ENCODE assay signal across 17 cellular contexts in the genomic region with DNA sequence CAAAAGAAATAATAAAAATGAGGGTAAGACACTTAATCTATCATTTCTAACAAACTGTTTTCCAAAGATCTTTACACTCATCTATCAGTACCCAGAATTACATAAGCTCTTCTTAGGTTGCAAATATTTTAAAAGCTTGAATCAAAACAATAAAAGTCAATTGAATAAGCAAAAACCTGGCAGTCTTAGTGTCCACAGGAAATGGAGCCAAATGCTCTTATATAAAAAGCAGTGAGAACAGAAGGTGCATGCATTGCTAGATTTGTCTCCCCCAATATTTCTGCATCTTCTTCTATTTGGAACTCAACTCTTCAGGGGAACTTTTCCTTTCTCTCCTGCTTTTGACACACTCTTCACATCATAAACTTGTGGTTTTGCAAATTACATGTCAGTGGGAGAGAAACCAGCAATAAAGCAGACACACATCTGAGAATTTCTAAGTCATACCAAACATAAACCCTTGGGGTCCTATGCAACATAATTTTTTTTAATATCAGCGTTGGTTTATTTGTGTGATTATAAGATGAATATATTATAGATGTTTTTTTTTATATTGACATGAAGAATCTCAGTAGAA.
DNase-seq lines count a peak whose midpoint lies in the region; ATAC-seq and TF ChIP-seq lines count a peak whose summit lies in the region.
"Had no signal": no experiment of that assay in that cellular context is flagged by ENCODE, and none has a peak within 500 bp of the region (broad histone marks: within the 10 kb centered on the region; RNA-seq: fewer than 3 reads in every experiment).

No MANE protein-coding gene starts in this region.

- H3K27me3 ChIP-seq in CD4-positive, alpha-beta memory T cell (ENCODE audit: insufficient read depth, low read length): no peaks in the 10 kb centered on the region
- no peaks in the 10 kb centered on the region for H3K27me3 ChIP-seq in osteoblast (ENCODE audit: insufficient read depth, low read length)

- peaks cover 52% of the 10 kb centered on the region for H3K4me1 ChIP-seq in CD4-positive, alpha-beta memory T cell (ENCODE audit: insufficient read depth, low read length)
- no peaks in the 10 kb centered on the region for H3K4me1 ChIP-seq in osteoblast (ENCODE audit: insufficient read depth, low read length)

- H3K27ac ChIP-seq in CD4-positive, alpha-beta memory T cell (ENCODE audit: low read depth, low read length): no peak overlapping the region
- H3K27ac ChIP-seq in osteoblast (ENCODE audit: low read depth, low read length): no peak overlapping the region

- H3K36me3 ChIP-seq in CD4-positive, alpha-beta memory T cell (ENCODE audit: insufficient read depth, low read length): no peaks in the 10 kb centered on the region
- H3K36me3 ChIP-seq in osteoblast (ENCODE audit: insufficient read depth, low read length): no peaks in the 10 kb centered on the region
- H3K36me3 ChIP-seq: HAP-1 had no signal

- intact Hi-C loops in CD4-positive, alpha-beta memory T cell (cut with micrococcal nuclease): loop anchor here (1.0 to 10.0 kb wide), 2 partner anchors 10 to 124 kb away; no protein-coding TSS in a partner anchor

- H3K9me3 ChIP-seq in CD4-positive, alpha-beta memory T cell (ENCODE audit: control insufficient read depth in 1 of 2, low read length in 2 of 2): no peaks in the 10 kb centered on the region
- H3K9me3 ChIP-seq in T-helper 17 cell (ENCODE audit: control insufficient read depth, low read length, poor library complexity, severe bottlenecking) (no peaks in the 10 kb centered on the region), osteoblast (ENCODE audit: low read depth, low read length) (no peaks in the 10 kb centered on the region)

- peaks cover 5% of the 10 kb centered on the region for H3K9me3 Mint-ChIP-seq in activated CD8-positive, alpha-beta memory T cell treated with anti-CD3 and anti-CD28 coated beads, Interleukin-2, amount 10 ng/mL, durations not matched to agents 7 days and 5 days (ENCODE audit: low read depth)
- peaks cover 0 to 2% (median 0%) of the 10 kb centered on the region in 8 donors for H3K9me3 Mint-ChIP-seq in CD4-positive, alpha-beta memory T cell
- H3K9me3 Mint-ChIP-seq in natural killer cell treated with Interleukin-12 subunit alpha and Interleukin-12 subunit beta and Interleukin-15 and Interleukin-18, amount 100 ng/mL, for 72 hours: peaks cover 5% of the 10 kb centered on the region

- peak overlapping the region; percentile 89 for H3K27ac Mint-ChIP-seq in activated CD8-positive, alpha-beta memory T cell treated with anti-CD3 and anti-CD28 coated beads, Interleukin-2, amount 10 ng/mL, durations not matched to agents 7 days and 5 days
- peak overlapping the region in 3 of 7 donors; percentile 14 to 78 (median 62) for H3K27ac Mint-ChIP-seq in CD4-positive, alpha-beta memory T cell
- H3K27ac Mint-ChIP-seq in T-helper 17 cell: peak overlapping the region; percentile 73
- H3K27ac Mint-ChIP-seq in natural killer cell treated with Interleukin-12 subunit alpha and Interleukin-12 subunit beta and Interleukin-15 and Interleukin-18, amount 100 ng/mL, for 72 hours: peak overlapping the region; percentile 77 to 88

- peaks cover 36% of the 10 kb centered on the region for H3K4me1 Mint-ChIP-seq in activated CD8-positive, alpha-beta memory T cell treated with anti-CD3 and anti-CD28 coated beads, Interleukin-2, amount 10 ng/mL, durations not matched to agents 7 days and 5 days
- peaks cover 46 to 81% (median 62%) of the 10 kb centered on the region in 4 donors for H3K4me1 Mint-ChIP-seq in CD4-positive, alpha-beta memory T cell
- peaks cover 47% of the 10 kb centered on the region for H3K4me1 Mint-ChIP-seq in T-helper 17 cell
- H3K4me1 Mint-ChIP-seq in natural killer cell treated with Interleukin-12 subunit alpha and Interleukin-12 subunit beta and Interleukin-15 and Interleukin-18, amount 100 ng/mL, for 72 hours (ENCODE audit: low read depth in 2 of 2): peaks cover 46 to 52% of the 10 kb centered on the region in 2 donors

- H2AFZ ChIP-seq in osteoblast (ENCODE audit: low read length): no peak overlapping the region

- no peak for DNase-seq in activated CD8-positive, alpha-beta memory T cell treated with anti-CD3 and anti-CD28 coated beads, Interleukin-2, amount 10 ng/mL, durations not matched to agents 7 days and 5 days
- DNase-seq in activated CD8-positive, alpha-beta memory T cell treated with anti-CD3 and anti-CD28 coated beads, Interleukin-2, amount 50 U/mL, for 4 hours: no peak
- no peak for DNase-seq in CD4-positive, alpha-beta memory T cell
- DNase-seq in T-helper 17 cell: no peak
- DNase-seq in natural killer cell treated with Interleukin-12 subunit alpha and Interleukin-12 subunit beta and Interleukin-15 and Interleukin-18, amount 100 ng/mL, for 72 hours (ENCODE audit: low spot score): no peak
- no peak for DNase-seq in osteoblast (ENCODE audit: insufficient read length, low spot score, missing footprints)
- DNase-seq: IMR-90; Karpas-422; MM.1S; NCI-H1092 treated with DMSO at 0.1 percent for 48 hours; NCI-H2227 treated with DMSO at 0.1 percent for 48 hours; NCI-H524; NK-92 treated with Interleukin-12 subunit alpha and Interleukin-12 subunit beta, amount 100 ng/mL, for 24 hours; SIG-M5 had no signal

- no peak for ATAC-seq in activated CD8-positive, alpha-beta memory T cell treated with anti-CD3 and anti-CD28 coated beads, Interleukin-2, amount 10 ng/mL, durations not matched to agents 7 days and 5 days
- ATAC-seq in T-helper 17 cell (no peak), GM18502 (IDR thresholded peaks at IDR 0.05; ENCODE audit: poor library complexity, unreplicated experiment) (no peak)
- no peak for ATAC-seq in natural killer cell treated with Interleukin-12 subunit alpha and Interleukin-12 subunit beta and Interleukin-15 and Interleukin-18, amount 100 ng/mL, for 72 hours

- TF ChIP-seq CTCF in osteoblast (IDR thresholded peaks at IDR 0.05; ENCODE audit: extremely low read depth, low read depth, low read length): no peak

- peaks cover 6% of the 10 kb centered on the region for H3K36me3 Mint-ChIP-seq in activated CD8-positive, alpha-beta memory T cell treated with anti-CD3 and anti-CD28 coated beads, Interleukin-2, amount 10 ng/mL, durations not matched to agents 7 days and 5 days
- no peaks in the 10 kb centered on the region for H3K36me3 Mint-ChIP-seq in CD4-positive, alpha-beta memory T cell
- no peaks in the 10 kb centered on the region for H3K36me3 Mint-ChIP-seq in T-helper 17 cell (ENCODE audit: low read depth)
- no peaks in the 10 kb centered on the region for H3K36me3 Mint-ChIP-seq in natural killer cell treated with Interleukin-12 subunit alpha and Interleukin-12 subunit beta and Interleukin-15 and Interleukin-18, amount 100 ng/mL, for 72 hours

- no peak overlapping the region for H3K4me3 Mint-ChIP-seq in activated CD8-positive, alpha-beta memory T cell treated with anti-CD3 and anti-CD28 coated beads, Interleukin-2, amount 10 ng/mL, durations not matched to agents 7 days and 5 days
- peak overlapping the region in 7 of 8 donors; percentile 36 to 87 (median 70) for H3K4me3 Mint-ChIP-seq in CD4-positive, alpha-beta memory T cell
- H3K4me3 Mint-ChIP-seq in T-helper 17 cell: no peak overlapping the region
- H3K4me3 Mint-ChIP-seq in natural killer cell treated with Interleukin-12 subunit alpha and Interleukin-12 subunit beta and Interleukin-15 and Interleukin-18, amount 100 ng/mL, for 72 hours: peak overlapping the region; percentile 62

- CTCF ChIA-PET in activated CD8-positive, alpha-beta memory T cell treated with anti-CD3 and anti-CD28 coated beads, Interleukin-2, amount 10 ng/mL, durations not matched to agents 7 days and 5 days (lab: Charles Lee): no interaction called here
- CTCF ChIA-PET in CD4-positive, alpha-beta memory T cell (lab: Charles Lee; ENCODE audit: partially characterized antibody): interaction anchor here (1.5 kb wide), 1 partner anchor 169 kb away, joined by 3 read pairs; no protein-coding TSS in a partner anchor

- no peak overlapping the region for H3K4me3 ChIP-seq in CD4-positive, alpha-beta memory T cell (ENCODE audit: low read length in 2 of 2)
- H3K4me3 ChIP-seq in osteoblast (ENCODE audit: insufficient read depth, low read length): no peak overlapping the region
- H3K4me3 ChIP-seq: GM12878, HAP-1 had no signal

- H3K27me3 Mint-ChIP-seq in activated CD8-positive, alpha-beta memory T cell treated with anti-CD3 and anti-CD28 coated beads, Interleukin-2, amount 10 ng/mL, durations not matched to agents 7 days and 5 days: peaks cover 6% of the 10 kb centered on the region
- no peaks in the 10 kb centered on the region for H3K27me3 Mint-ChIP-seq in CD4-positive, alpha-beta memory T cell
- no peaks in the 10 kb centered on the region for H3K27me3 Mint-ChIP-seq in T-helper 17 cell
- no peaks in the 10 kb centered on the region for H3K27me3 Mint-ChIP-seq in natural killer cell treated with Interleukin-12 subunit alpha and Interleukin-12 subunit beta and Interleukin-15 and Interleukin-18, amount 100 ng/mL, for 72 hours

- POLR2A ChIA-PET in CD4-positive, alpha-beta memory T cell (lab: Charles Lee; ENCODE audit: partially characterized antibody): interaction anchor here (1.1 to 2.0 kb wide), 4 partner anchors 10 to 203 kb away, joined by 3 to 10 read pairs (median 4); no protein-coding TSS in a partner anchor

- H3K4me2 ChIP-seq in osteoblast (ENCODE audit: insufficient read depth, low read length): no peak overlapping the region

- no peaks in the 10 kb centered on the region for H3K79me2 ChIP-seq in osteoblast (ENCODE audit: insufficient read depth, low read length)

- H4K20me1 ChIP-seq in osteoblast (ENCODE audit: insufficient read depth, low read length): no peaks in the 10 kb centered on the region

Comparison
In these comparisons a context has a peak if more than half of its experiments do, and no peak if none do; other contexts are left out.
1. H3K4me3 Mint-ChIP-seq: peak in CD4-positive, alpha-beta memory T cell (7 of 8) and natural killer cell treated with Interleukin-12 subunit alpha and Interleukin-12 subunit beta and Interleukin-15 and Interleukin-18, amount 100 ng/mL, for 72 hours (single experiment); none in activated CD8-positive, alpha-beta memory T cell treated with anti-CD3 and anti-CD28 coated beads, Interleukin-2, amount 10 ng/mL, durations not matched to agents 7 days and 5 days (single experiment) and T-helper 17 cell (single experiment).